1 cellular context compared by ENCODE assay signal in genomic region chr12:78156751-78157150, GRCh38.
TF ChIP-seq lines count a peak whose summit lies in the region.

No MANE protein-coding gene starts in this region.

TF ChIP-seq in SK-N-SH, 30 proteins besides CTCF, POLR2A, EP300 and RAD21 (continued from another document):
- no peak for TF ChIP-seq PBX3 (IDR thresholded peaks at IDR 0.05)
- no peak for TF ChIP-seq JUND (IDR thresholded peaks at IDR 0.05)
- no peak for TF ChIP-seq GABPA (IDR thresholded peaks at IDR 0.05; ENCODE audit: low read depth)
